Comparison of ENCODE assay signal across 25 cellular contexts in genomic region chr7:50769160-50769484, GRCh38. TPM values are rescaled to one million over a fixed set of nuclear protein-coding genes. Genes with fewer than 3 reads are reported as not detected.
DNase-seq lines count a peak whose midpoint lies in the region; FAIRE-seq and TF ChIP-seq lines count a peak whose summit lies in the region.
"Had no signal": no experiment of that assay in that cellular context is flagged by ENCODE, and none has a peak within 500 bp of the region (broad histone marks: within the 10 kb centered on the region; RNA-seq: fewer than 3 reads in every experiment).

No MANE protein-coding gene starts in this region.

- peaks cover 35 to 94% (median 75%) of the 10 kb centered on the region in 11 experiments; a peak in 20 of 22 replicates for H4K20me1 ChIP-seq in BLaER1 treated with 17β-estradiol and CSF1 and Interleukin-3, amounts not matched to agents 10 nM and 100 nM
- no peaks in the 10 kb centered on the region for H4K20me1 ChIP-seq in H1 (replicated peaks in 1 of 2; ENCODE audit: control insufficient read depth in 1 of 2, insufficient read depth in 2 of 2, low read length in 2 of 2)

- H4K91ac ChIP-seq in H1 (replicated peaks; ENCODE audit: insufficient read length, low read length) = peak overlapping the region; percentile 70

- H2AFZ ChIP-seq in H1 (ENCODE audit: low read length) = no peak overlapping the region

- H3K4me1 ChIP-seq in BLaER1 treated with 17β-estradiol and CSF1 and Interleukin-3, amounts not matched to agents 10 nM and 100 nM = peaks cover 6 to 40% (median 29%) of the 10 kb centered on the region in 10 experiments; a peak in 17 of 20 replicates
- H3K4me1 ChIP-seq in HUES6 (ENCODE audit: control insufficient read depth, insufficient read depth, low read length) = peaks cover 39% of the 10 kb centered on the region
- peaks cover 13 to 32% (median 29%) of the 10 kb centered on the region in 4 experiments for H3K4me1 ChIP-seq in H1 (replicated peaks in 1 of 4; ENCODE audit: control insufficient read depth in 3 of 4, insufficient read depth in 4 of 4, low read length in 3 of 4)
- H3K4me1 ChIP-seq: Peyer's patch had no signal

- no peak overlapping the region for H4K8ac ChIP-seq in H1 (ENCODE audit: extremely low read depth, insufficient read depth, low read length)

- H3K4me3 ChIP-seq in BLaER1 treated with 17β-estradiol and CSF1 and Interleukin-3, amounts not matched to agents 10 nM and 100 nM = no peak overlapping the region
- H3K4me3 ChIP-seq in HUES6 (ENCODE audit: low read depth, low read length) = no peak overlapping the region; the same call in 1 of the 2 replicates
- no peak overlapping the region; a peak in 1 of 8 replicates for H3K4me3 ChIP-seq in H1 (ENCODE audit: extremely low read depth in 1 of 4, insufficient read depth in 2 of 4, low read depth in 3 of 4, low read length in 4 of 4)
- H3K4me3 ChIP-seq: GM12878, K562, Peyer's patch had no signal

- no peak overlapping the region for H3K27ac Mint-ChIP-seq in neural crest cell (ENCODE audit: unreplicated experiment)

- peak overlapping the region; percentile 69 for H2AK5ac ChIP-seq in H1 (ENCODE audit: low read depth, low read length)

- TF ChIP-seq RAD21 in H1 (IDR thresholded peaks at IDR 0.05 in 1 of 2, conservative IDR thresholded peaks at IDR 0.05 in 1 of 2; ENCODE audit: low read depth in 2 of 2, low read length in 2 of 2) = no peak

- TF ChIP-seq POLR2A in H1 (IDR thresholded peaks at IDR 0.05; ENCODE audit: control extremely low read depth in 1 of 2, low read depth in 2 of 2, low read length in 2 of 2) = no peak

- FAIRE-seq in H1 (lab: Jason Lieb, UNC) = peak; percentile 62
- FAIRE-seq: G401.6, GM12878, K562 had no signal

- H3K56ac ChIP-seq in H1 (replicated peaks; ENCODE audit: insufficient read length, low read depth, low read length) = no peak overlapping the region

- H2BK120ac ChIP-seq in H1 (replicated peaks; ENCODE audit: low read depth, low read length) = peak overlapping the region; percentile 1

- H3K9me3 Mint-ChIP-seq in neural crest cell = peaks cover 14% of the 10 kb centered on the region

- POLR2A ChIA-PET in H1 (lab: Charles Lee; ENCODE audit: partially characterized antibody) = interaction anchor here (0.8 to 3.8 kb wide), 6 partner anchors 9 to 51 kb away, joined by 3 to 20 read pairs (median 3); no protein-coding TSS in a partner anchor

- H3K18ac ChIP-seq in H1 (ENCODE audit: extremely low read depth, low read length) = peak overlapping the region; percentile 68

- H3K4me2 ChIP-seq in BLaER1 treated with 17β-estradiol and CSF1 and Interleukin-3, amounts not matched to agents 10 nM and 100 nM = peak overlapping the region in 7 of 11 experiments; percentile 5 to 40 (median 19); a peak in 11 of 22 replicates
- H3K4me2 ChIP-seq in H1 (ENCODE audit: insufficient read depth in 1 of 2, low read depth in 2 of 2, low read length in 2 of 2) = peak overlapping the region; percentile 44 to 45; a peak in 3 of 4 replicates

- H3K23ac ChIP-seq in H1 (ENCODE audit: insufficient read length) = no peak overlapping the region

- H3K9ac ChIP-seq in BLaER1 treated with 17β-estradiol and CSF1 and Interleukin-3, amounts not matched to agents 10 nM and 100 nM = no peak overlapping the region
- H3K9ac ChIP-seq in HUES6 (ENCODE audit: low read length) (no peak overlapping the region), H1 (replicated peaks in 1 of 4; ENCODE audit: extremely low read depth in 1 of 4, low read depth in 3 of 4, low read length in 3 of 4) (no peak overlapping the region)

- H3K4me1 Mint-ChIP-seq in neural crest cell = peaks cover 83% of the 10 kb centered on the region

- H2BK20ac ChIP-seq in H1 (ENCODE audit: low read length) = no peak overlapping the region; the same call in 1 of the 2 replicates

- peak overlapping the region; percentile 94 for H2BK5ac ChIP-seq in H1 (ENCODE audit: low read depth, low read length)

- H3K23me2 ChIP-seq in H1 (ENCODE audit: low read depth, low read length) = no peaks in the 10 kb centered on the region

- CTCF ChIA-PET in H1 (lab: Charles Lee; ENCODE audit: partially characterized antibody) = interaction anchor here (1.1 to 2.0 kb wide), 5 partner anchors 15 to 136 kb away, joined by 3 to 8 read pairs (median 4); no protein-coding TSS in a partner anchor

- no peak overlapping the region for H3K14ac ChIP-seq in H1 (ENCODE audit: insufficient read length)

- WGBS in H1 (ENCODE audit: extremely low coverage in 1 of 2, insufficient coverage in 1 of 2, insufficient read length in 1 of 2, insufficient replicate concordance in 2 of 2, low coverage in 1 of 2, low lambda C conversion rate in 2 of 2, missing lambda C conversion rate in 1 of 2), 2 experiments = 33% methylated on average over 4 of the region's 4 CpGs; no CpG with 5 or more reads in 1 of the 2 experiments

- H3K79me1 ChIP-seq in H1 (ENCODE audit: low read depth, low read length) = peaks cover 20% of the 10 kb centered on the region

- H3K27ac ChIP-seq in BLaER1 treated with 17β-estradiol and CSF1 and Interleukin-3, amounts not matched to agents 10 nM and 100 nM = no peak overlapping the region
- H3K27ac ChIP-seq in HUES6 (ENCODE audit: low read depth, low read length) = peak overlapping the region; percentile 41
- H3K27ac ChIP-seq in H1 (ENCODE audit: low read depth, low read length) = peak overlapping the region; percentile 64
- H3K27ac ChIP-seq: HL-60, Peyer's patch had no signal

- no peak for TF ChIP-seq EP300 in H1 (IDR thresholded peaks at IDR 0.05; ENCODE audit: borderline replicate concordance in 1 of 2, low read depth in 2 of 2, low read length in 2 of 2)

- peaks cover 9 to 74% (median 60%) of the 10 kb centered on the region in 11 experiments; a peak in 20 of 22 replicates for H3K36me3 ChIP-seq in BLaER1 treated with 17β-estradiol and CSF1 and Interleukin-3, amounts not matched to agents 10 nM and 100 nM
- H3K36me3 ChIP-seq in HUES6 (ENCODE audit: control insufficient read depth, insufficient read depth, low read length) = peaks cover 12% of the 10 kb centered on the region; the same call in 1 of the 2 replicates
- H3K36me3 ChIP-seq in H1 (ENCODE audit: control insufficient read depth in 2 of 4, insufficient read depth in 4 of 4, low read length in 3 of 4) = no peaks in the 10 kb centered on the region; a peak in 1 of 8 replicates
- H3K36me3 ChIP-seq: Peyer's patch had no signal

- H2BK15ac ChIP-seq in H1 (ENCODE audit: low read length) = no peak overlapping the region

- peaks cover 22 to 87% of the 10 kb centered on the region in 2 experiments for H3K79me2 ChIP-seq in H1 (ENCODE audit: control insufficient read depth in 1 of 2, insufficient read depth in 2 of 2, low read length in 2 of 2)

- no peak for TF ChIP-seq CTCF in H1 (IDR thresholded peaks at IDR 0.05; ENCODE audit: control extremely low read depth in 1 of 3, insufficient read depth in 1 of 3, low read depth in 1 of 3, low read length in 3 of 3)
- no peak for TF ChIP-seq CTCF in neural crest cell (conservative IDR thresholded peaks at IDR 0.05)

- H3K36me3 Mint-ChIP-seq in neural crest cell (ENCODE audit: low read depth) = peaks cover 39% of the 10 kb centered on the region

- H2BK12ac ChIP-seq in H1 (ENCODE audit: low read depth, low read length) = peak overlapping the region; percentile 20

- peak overlapping the region; percentile 0 for H3K4me3 Mint-ChIP-seq in neural crest cell

- H3K27me3 ChIP-seq in BLaER1 treated with 17β-estradiol and CSF1 and Interleukin-3, amounts not matched to agents 10 nM and 100 nM = no peaks in the 10 kb centered on the region
- no peaks in the 10 kb centered on the region for H3K27me3 ChIP-seq in HUES6 (ENCODE audit: control insufficient read depth, insufficient read depth, low read length)
- H3K27me3 ChIP-seq in H1 (replicated peaks in 1 of 4; ENCODE audit: control insufficient read depth in 3 of 4, extremely low read depth in 1 of 4, insufficient read depth in 3 of 4, low read length in 3 of 4) = no peaks in the 10 kb centered on the region
- H3K27me3 ChIP-seq: Peyer's patch had no signal

- no peak for DNase-seq in H1 (ENCODE audit: low read depth in 1 of 2, low spot score in 2 of 2)
- no peak for DNase-seq in neural crest cell (ENCODE audit: low read depth, low spot score)
- no peak for DNase-seq in NCI-H2107 (lab: John Stamatoyannopoulos, UW)
- DNase-seq in NCI-H2029 (lab: John Stamatoyannopoulos, UW) = no peak
- no peak for DNase-seq in central memory CD4-positive, alpha-beta T cell
- DNase-seq: CD4-positive, alpha-beta memory T cell; COR-L47; GOT3; Kasumi-1; NCI-H1105 treated with DMSO at 0.1 percent for 48 hours; NCI-H146; NCI-H1930; NCI-H2227 treated with DMSO at 0.1 percent for 48 hours; NCI-H510A; NCI-H69; Peyer's patch; SHP77 treated with DMSO at 0.1 percent for 48 hours; SW 1271 had no signal

- H3K27me3 Mint-ChIP-seq in neural crest cell (ENCODE audit: low read depth) = no peaks in the 10 kb centered on the region

- H3K4ac ChIP-seq in H1 (replicated peaks; ENCODE audit: insufficient read length, low read depth, low read length) = peak overlapping the region; percentile 38

- H4K5ac ChIP-seq in H1 (ENCODE audit: insufficient read length, low read depth, low read length) = no peak overlapping the region

- peaks cover 0 to 80% (median 50%) of the 10 kb centered on the region in 11 experiments; a peak in 20 of 22 replicates for H3K9me3 ChIP-seq in BLaER1 treated with 17β-estradiol and CSF1 and Interleukin-3, amounts not matched to agents 10 nM and 100 nM (replicated peaks in 1 of 11)
- H3K9me3 ChIP-seq in HUES6 (ENCODE audit: control insufficient read depth, insufficient read depth, low read depth, low read length) (peaks cover 23% of the 10 kb centered on the region), H1 (ENCODE audit: insufficient read depth in 2 of 2, low read depth in 1 of 2, low read length in 1 of 2) (no peaks in the 10 kb centered on the region; a peak in 1 of 4 replicates)
- H3K9me3 ChIP-seq: Peyer's patch had no signal

TF ChIP-seq in H1, 55 proteins besides CTCF, POLR2A, EP300 and RAD21 (continues in another document):
- TF ChIP-seq CHD1 (IDR thresholded peaks at IDR 0.05; ENCODE audit: low read depth, low read length) (no peak), TAF7 (optimal IDR thresholded peaks at IDR 0.05; ENCODE audit: borderline replicate concordance, low read depth, low read length) (no peak), BACH1 (IDR thresholded peaks at IDR 0.05; ENCODE audit: low read length) (no peak), CBX8 (IDR thresholded peaks at IDR 0.05; ENCODE audit: borderline replicate concordance, low read depth, low read length) (no peak), JUN (IDR thresholded peaks at IDR 0.05; ENCODE audit: low read depth, low read length) (no peak)

RNA-seq across cellular contexts. Expression of gene GRB10, which starts 13.6 kb away (rescaled TPM):
- total RNA-seq in H1 (2021; fragmentation: NEBNext Ultra II Directional; extraction: Animal tissue kit (Norgen Biotek cat#: 25700)) = 92.6 and 97.0 TPM in 2 replicates
- polyA plus RNA-seq in H1 (2011; rRNA removed) = 35.7 TPM in 2 replicates
- 32.1 TPM for polyA plus RNA-seq in H1 (2011; cell fraction: cytosol; rRNA removed)
- polyA plus RNA-seq in H1 (2011; cell fraction: nucleus; rRNA removed) = 65.7 TPM
- polyA plus RNA-seq in H1 (2012, experiment 1 of 2) = 66.8 to 75.8 TPM (median 74.0 TPM) in 4 replicates
- polyA plus RNA-seq in H1 (2012, experiment 2 of 2) = 36.3 TPM
- 32.9 TPM for polyA plus RNA-seq in H1 (2013, experiment 1 of 2)
- 33.9 TPM for polyA plus RNA-seq in H1 (2013, experiment 2 of 2)
- 74.5 and 77.8 TPM in 2 replicates for polyA minus RNA-seq in H1 (2011; rRNA and poly(A)+ RNA removed)
- polyA minus RNA-seq in H1 (2011; cell fraction: cytosol; rRNA and poly(A)+ RNA removed) = 60.0 TPM
- 111 TPM for polyA minus RNA-seq in H1 (2011; cell fraction: nucleus; rRNA and poly(A)+ RNA removed)
- total RNA-seq in neural crest cell = 86.0 and 93.0 TPM in 2 replicates
- total RNA-seq: OCI-LY7 had no signal

Comparison
In these comparisons a context has a peak if more than half of its experiments do, and no peak if none do; other contexts are left out.
1. H3K27ac ChIP-seq: peak in HUES6 (single experiment) and H1 (single experiment); none in BLaER1 treated with 17β-estradiol and CSF1 and Interleukin-3, amounts not matched to agents 10 nM and 100 nM (0 of 11).